ENCODE assay signal across 8 cellular contexts in the genomic region with DNA sequence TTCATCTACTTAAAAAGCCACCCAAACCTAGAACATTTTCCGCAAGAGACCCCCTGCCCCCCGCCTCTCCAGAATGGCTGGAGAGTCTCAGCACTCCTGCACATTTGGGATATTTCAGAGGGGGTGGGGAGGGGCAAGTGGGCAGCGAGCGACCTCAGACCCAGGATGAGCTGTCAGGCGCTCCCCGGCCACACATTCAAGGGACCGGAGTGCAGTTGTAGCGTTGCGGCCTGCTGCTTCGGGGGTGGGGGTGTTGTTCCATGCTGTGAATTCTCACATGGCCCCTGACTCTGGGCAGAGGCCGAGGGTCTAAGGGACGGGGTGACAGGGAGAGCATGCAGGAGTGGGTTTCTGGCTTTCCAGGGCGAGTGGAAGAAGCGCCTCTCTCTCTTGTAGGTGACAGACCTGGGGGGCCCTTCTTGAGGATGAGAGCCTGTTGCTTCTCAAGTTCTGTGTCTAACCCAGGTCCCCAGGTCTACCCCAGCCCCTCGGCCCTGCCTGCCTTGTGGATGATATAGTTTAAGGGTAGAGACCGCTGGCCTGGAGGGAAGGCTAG.
A peak's percentile ranks its signal among the peaks of the same experiment; 100 is the strongest.
DNase-seq lines count a peak whose midpoint lies in the region; ATAC-seq and TF ChIP-seq lines count a peak whose summit lies in the region.

No MANE protein-coding gene starts in this region.

- peaks cover 56% of the 10 kb centered on the region for H3K4me1 Mint-ChIP-seq in activated naive CD4-positive, alpha-beta T cell treated with anti-CD3 and anti-CD28 coated beads, Interleukin-2, amount 10 ng/mL, durations not matched to agents 7 days and 5 days
- peaks cover 58% of the 10 kb centered on the region for H3K4me1 Mint-ChIP-seq in central memory CD8-positive, alpha-beta T cell

- peak overlapping the region; percentile 80 for H3K4me3 Mint-ChIP-seq in activated naive CD4-positive, alpha-beta T cell treated with anti-CD3 and anti-CD28 coated beads, Interleukin-2, amount 10 ng/mL, durations not matched to agents 7 days and 5 days
- H3K4me3 Mint-ChIP-seq in central memory CD8-positive, alpha-beta T cell: peak overlapping the region; percentile 89

- intact Hi-C loops in upper lobe of right lung (cut with DNase I): no loop called here

- CTCF ChIA-PET in activated naive CD4-positive, alpha-beta T cell treated with anti-CD3 and anti-CD28 coated beads, Interleukin-2, amount 10 ng/mL, durations not matched to agents 7 days and 5 days (lab: Charles Lee): interaction anchor here (0.6 to 1.0 kb wide), 4 partner anchors 29 to 507 kb away, joined by 3 read pairs; no protein-coding TSS in a partner anchor

- ATAC-seq in central memory CD8-positive, alpha-beta T cell (replicated peaks; ENCODE audit: extremely low read depth, poor library complexity, severe bottlenecking): no peak
- ATAC-seq in upper lobe of right lung: no peak
- no peak for ATAC-seq in GM18498 (IDR thresholded peaks at IDR 0.05; ENCODE audit: unreplicated experiment)
- no peak for ATAC-seq in GM19324 (IDR thresholded peaks at IDR 0.05; ENCODE audit: low FRiP score, unreplicated experiment)

- no peak for DNase-seq in activated naive CD4-positive, alpha-beta T cell treated with anti-CD3 and anti-CD28 coated beads, Interleukin-2, amount 10 ng/mL, durations not matched to agents 7 days and 5 days
- no peak for DNase-seq in activated naive CD4-positive, alpha-beta T cell (lab: John Stamatoyannopoulos, UW)
- DNase-seq in central memory CD8-positive, alpha-beta T cell (ENCODE audit: low spot score in 2 of 2): no peak
- DNase-seq in upper lobe of right lung: peak; percentile 62
- no peak for DNase-seq in stimulated activated CD4-positive, alpha-beta T cell treated with anti-CD3 and anti-CD28 coated beads, Interleukin-2, amount 100 ng/mL, for 24 hours

- WGBS in mesodermal cell (ENCODE audit: insufficient coverage in 2 of 2), 2 experiments: 26 to 28% methylated on average over 8 to 9 of the region's 16 CpGs

- H3K9me3 ChIP-seq in mesodermal cell (ENCODE audit: control insufficient read depth, low read length) (no peaks in the 10 kb centered on the region), upper lobe of right lung (no peaks in the 10 kb centered on the region)

- no peak for TF ChIP-seq CTCF in upper lobe of right lung (IDR thresholded peaks at IDR 0.05)

- peaks cover 21% of the 10 kb centered on the region for H3K36me3 Mint-ChIP-seq in activated naive CD4-positive, alpha-beta T cell treated with anti-CD3 and anti-CD28 coated beads, Interleukin-2, amount 10 ng/mL, durations not matched to agents 7 days and 5 days
- peaks cover 19% of the 10 kb centered on the region for H3K36me3 Mint-ChIP-seq in central memory CD8-positive, alpha-beta T cell (ENCODE audit: insufficient read depth)

- H3K9me3 Mint-ChIP-seq in activated naive CD4-positive, alpha-beta T cell treated with anti-CD3 and anti-CD28 coated beads, Interleukin-2, amount 10 ng/mL, durations not matched to agents 7 days and 5 days: no peaks in the 10 kb centered on the region
- H3K9me3 Mint-ChIP-seq in central memory CD8-positive, alpha-beta T cell: no peaks in the 10 kb centered on the region

- H3K27ac ChIP-seq in mesodermal cell (ENCODE audit: low read depth, low read length, severe bottlenecking) (peak overlapping the region; percentile 84), upper lobe of right lung (peak overlapping the region; percentile 91)

- H3K27me3 Mint-ChIP-seq in activated naive CD4-positive, alpha-beta T cell treated with anti-CD3 and anti-CD28 coated beads, Interleukin-2, amount 10 ng/mL, durations not matched to agents 7 days and 5 days: peaks cover 18% of the 10 kb centered on the region
- H3K27me3 Mint-ChIP-seq in central memory CD8-positive, alpha-beta T cell: no peaks in the 10 kb centered on the region

- H3K4me3 ChIP-seq in mesodermal cell (ENCODE audit: extremely low read depth, insufficient read depth, low read length, poor library complexity, severe bottlenecking) (peak overlapping the region; percentile 87), upper lobe of right lung (peak overlapping the region; percentile 87)

- H3K4me1 ChIP-seq in mesodermal cell (ENCODE audit: control insufficient read depth, insufficient read depth, low read length, poor library complexity, severe bottlenecking) (peaks cover 44% of the 10 kb centered on the region), upper lobe of right lung (peaks cover 58% of the 10 kb centered on the region)

- H3K36me3 ChIP-seq in mesodermal cell (ENCODE audit: control insufficient read depth, insufficient read depth, low read length) (peaks cover 8% of the 10 kb centered on the region), upper lobe of right lung (no peaks in the 10 kb centered on the region)

- no peaks in the 10 kb centered on the region for H3K27me3 ChIP-seq in upper lobe of right lung

- H3K27ac Mint-ChIP-seq in activated naive CD4-positive, alpha-beta T cell treated with anti-CD3 and anti-CD28 coated beads, Interleukin-2, amount 10 ng/mL, durations not matched to agents 7 days and 5 days: peak overlapping the region; percentile 89
- H3K27ac Mint-ChIP-seq in central memory CD8-positive, alpha-beta T cell (ENCODE audit: low read depth): peak overlapping the region; percentile 78
